ENCODE assay signal across 8 cellular contexts in the genomic region with DNA sequence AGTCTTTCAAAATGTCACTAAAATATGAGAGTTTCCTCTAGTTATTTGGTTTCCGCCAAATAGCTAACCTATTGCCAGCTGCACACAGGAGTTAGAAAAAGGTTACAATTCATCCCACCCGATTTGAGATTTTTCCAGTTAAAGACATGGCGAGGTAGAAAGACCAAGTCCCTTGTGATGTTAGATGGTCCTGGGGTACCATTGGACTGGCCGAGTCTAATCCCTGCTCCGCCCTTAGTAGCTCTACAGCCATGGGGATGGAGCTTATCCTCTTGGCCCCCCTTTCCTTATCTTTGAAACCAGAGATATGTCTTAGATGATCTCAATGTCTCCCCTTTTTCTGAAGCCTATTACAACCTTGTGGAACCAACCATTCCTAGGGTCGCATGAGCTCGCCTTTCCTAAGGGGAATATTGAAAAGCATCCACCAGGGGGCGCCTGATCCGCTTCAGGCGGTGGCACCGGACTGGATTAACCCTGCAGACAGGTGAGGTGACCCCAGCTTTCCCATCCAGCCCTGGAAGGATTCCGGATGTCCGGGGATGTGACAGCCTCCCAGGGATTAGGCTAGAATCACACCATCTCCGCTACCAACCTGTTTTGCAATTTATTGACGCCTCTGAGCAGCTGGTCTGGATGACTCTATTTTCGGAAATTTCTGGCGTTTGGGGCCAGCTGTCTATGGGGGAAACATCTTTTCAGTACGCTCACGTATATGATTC.
DNase-seq lines count a peak whose midpoint lies in the region; ATAC-seq, FAIRE-seq and TF ChIP-seq lines count a peak whose summit lies in the region.

No MANE protein-coding gene starts in this region.

- peaks cover 4% of the 10 kb centered on the region for H3K9me1 ChIP-seq in IMR-90 (ENCODE audit: insufficient read depth, low read length)

- H2BK120ac ChIP-seq in IMR-90 (ENCODE audit: low read depth, low read length), result no peak overlapping the region

- H3K27me3 ChIP-seq in IMR-90 (ENCODE audit: control insufficient read depth, insufficient read depth, low read length), result peaks cover 24% of the 10 kb centered on the region
- no peaks in the 10 kb centered on the region for H3K27me3 ChIP-seq in SJSA1 (replicated peaks)
- peaks cover 0 to 57% (median 34%) of the 10 kb centered on the region in 7 donors for H3K27me3 ChIP-seq in heart right ventricle
- peaks cover 0 to 4% of the 10 kb centered on the region in 2 donors for H3K27me3 ChIP-seq in small intestine (ENCODE audit: control insufficient read depth in 2 of 2, insufficient read depth in 2 of 2, low read length in 2 of 2)

- H2AK9ac ChIP-seq in IMR-90 (replicated peaks; ENCODE audit: low read depth, low read length, poor library complexity), result no peak overlapping the region

- no peaks in the 10 kb centered on the region for H4K20me1 ChIP-seq in IMR-90 (ENCODE audit: insufficient read depth, low read length)

- H2AK5ac ChIP-seq in IMR-90 (ENCODE audit: low read depth, low read length), result no peak overlapping the region

- intact Hi-C loops in IMR-90 (cut with micrococcal nuclease), result loop anchor here (1.0 kb wide), 1 partner anchor 297 kb away; no protein-coding TSS in a partner anchor
- intact Hi-C loops in heart right ventricle (cut with DNase I), result loop anchor here (2.0 to 10.0 kb wide), 7 partner anchors 126 to 298 kb away; no protein-coding TSS in a partner anchor

- H3K27ac ChIP-seq in IMR-90 (ENCODE audit: insufficient read depth, low read length), result no peak overlapping the region
- H3K27ac ChIP-seq in SJSA1, result no peak overlapping the region
- no peak overlapping the region for H3K27ac ChIP-seq in heart right ventricle
- no peak overlapping the region for H3K27ac ChIP-seq in small intestine (ENCODE audit: low read depth in 1 of 2, low read length in 1 of 2)

- H2BK15ac ChIP-seq in IMR-90 (ENCODE audit: low read depth, low read length), result no peak overlapping the region

- H4K5ac ChIP-seq in IMR-90 (ENCODE audit: low read depth, low read length), result no peak overlapping the region

- H2AFZ ChIP-seq in IMR-90 (replicated peaks; ENCODE audit: low read length, poor library complexity), result peak overlapping the region; percentile 10

- H3K4me3 ChIP-seq in IMR-90 (ENCODE audit: insufficient read depth, low read depth, low read length) (no peak overlapping the region), SJSA1 (no peak overlapping the region), heart right ventricle (no peak overlapping the region), small intestine (ENCODE audit: low read depth in 1 of 2, low read length in 2 of 2) (no peak overlapping the region)

- DNase-seq in D341Med (ENCODE audit: low spot score) (peak; percentile 81), IMR-90 (peak; percentile 22), SJSA1 (ENCODE audit: low read depth in 1 of 2, low spot score in 2 of 2) (peak; percentile 23 to 57), heart right ventricle (peak; percentile 39 to 41), small intestine (peak; percentile 52)
- DNase-seq in activated effector memory CD4-positive, alpha-beta T cell treated with anti-CD3 and anti-CD28 coated beads, Interleukin-2, amount 50 U/mL, for 16 hours, result peak; percentile 85

- ATAC-seq in IMR-90 (ENCODE audit: low read depth), result no peak
- peak in 3 of 8 donors; percentile 33 to 41 (median 37) for ATAC-seq in heart right ventricle
- no peak for ATAC-seq in HG02973 (IDR thresholded peaks at IDR 0.05; ENCODE audit: unreplicated experiment)
- no peak for ATAC-seq in HG02870 (IDR thresholded peaks at IDR 0.05; ENCODE audit: unreplicated experiment)

- TF ChIP-seq POLR2A in IMR-90 (IDR thresholded peaks at IDR 0.05; ENCODE audit: low read depth, low read length), result no peak

- H2BK20ac ChIP-seq in IMR-90 (ENCODE audit: low read depth, low read length), result no peak overlapping the region

- H3K36me3 ChIP-seq in IMR-90 (ENCODE audit: control insufficient read depth, insufficient read depth, low read length), result no peaks in the 10 kb centered on the region
- no peaks in the 10 kb centered on the region for H3K36me3 ChIP-seq in SJSA1
- H3K36me3 ChIP-seq in heart right ventricle, result no peaks in the 10 kb centered on the region
- no peaks in the 10 kb centered on the region for H3K36me3 ChIP-seq in small intestine (ENCODE audit: control insufficient read depth in 2 of 2, insufficient read depth in 2 of 2, low read length in 2 of 2)

- dilution Hi-C loops in IMR-90 (cut with HindIII; ENCODE audit: low sequenced_read_pairs, unreplicated experiment), result no loop called here

- BruUV-seq in IMR-90 (replicated peaks; lab: Mats Ljungman, UMichigan), result no TSS peak

- H3K4ac ChIP-seq in IMR-90 (ENCODE audit: low read depth, low read length), result no peak overlapping the region

- H4K8ac ChIP-seq in IMR-90 (ENCODE audit: low read depth in 2 of 2, low read length in 2 of 2), result no peak overlapping the region

- WGBS in IMR-90 (ENCODE audit: extremely low coverage in 2 of 2, insufficient read length in 1 of 2), 2 experiments, result 4% methylated on average over 4 of the region's 19 CpGs; no CpG with 5 or more reads in 1 of the 2 experiments
- 38 to 39% methylated on average over 19 of the region's 19 CpGs for WGBS in heart right ventricle, 2 donors
- 39 to 48% (median 42%) methylated on average over 19 of the region's 19 CpGs for WGBS in small intestine, 3 donors

- no peaks in the 10 kb centered on the region; the same call in 1 of the 2 replicates for H3K4me1 ChIP-seq in IMR-90 (ENCODE audit: control insufficient read depth, insufficient read depth, low read length)
- peaks cover 15% of the 10 kb centered on the region for H3K4me1 ChIP-seq in SJSA1 (replicated peaks)
- no peaks in the 10 kb centered on the region for H3K4me1 ChIP-seq in heart right ventricle
- H3K4me1 ChIP-seq in small intestine (ENCODE audit: control insufficient read depth in 2 of 2, insufficient read depth in 1 of 2, low read depth in 1 of 2, low read length in 1 of 2), result no peaks in the 10 kb centered on the region

- H3K9me3 ChIP-seq in IMR-90 (ENCODE audit: control insufficient read depth, insufficient read depth, low read length) (peaks cover 2% of the 10 kb centered on the region; the same call in 1 of the 2 replicates), SJSA1 (replicated peaks) (peaks cover 4% of the 10 kb centered on the region; the same call in 1 of the 2 replicates), heart right ventricle (peaks cover 0 to 2% (median 0%) of the 10 kb centered on the region in 11 donors), small intestine (ENCODE audit: control insufficient read depth, low read depth) (no peaks in the 10 kb centered on the region)

- FAIRE-seq in small intestine (lab: Jason Lieb, UNC), result no peak

- TF ChIP-seq CTCF in IMR-90 (conservative IDR thresholded peaks at IDR 0.05; ENCODE audit: low read depth, low read length), result peak; percentile 56
- peak; percentile 51 to 82 (median 70) for TF ChIP-seq CTCF in heart right ventricle (IDR thresholded peaks at IDR 0.05)

- no peak overlapping the region for H3K4me2 ChIP-seq in IMR-90 (ENCODE audit: low read depth, low read length)

- H3K56ac ChIP-seq in IMR-90 (ENCODE audit: extremely low read depth, insufficient read depth, low read length), result no peak overlapping the region

- CTCF ChIA-PET in IMR-90 (lab: Yijun Ruan, JAX), result interaction anchor here (0.6 to 1.7 kb wide), 12 partner anchors 9 to 297 kb away, joined by 3 to 10 read pairs (median 4); no protein-coding TSS in a partner anchor

- peak; percentile 60 for TF ChIP-seq RAD21 in IMR-90 (IDR thresholded peaks at IDR 0.05; ENCODE audit: low read length)

- no peak overlapping the region for H3K9ac ChIP-seq in IMR-90 (ENCODE audit: low read depth, low read length)

- POLR2A ChIA-PET in IMR-90 (lab: Charles Lee; ENCODE audit: unreplicated experiment), result no interaction called here

- H3K14ac ChIP-seq in IMR-90 (replicated peaks; ENCODE audit: low read depth, low read length), result no peak overlapping the region

- H3K18ac ChIP-seq in IMR-90 (ENCODE audit: low read depth, low read length), result no peak overlapping the region

- H2BK5ac ChIP-seq in IMR-90 (ENCODE audit: low read depth, low read length, poor library complexity, severe bottlenecking), result no peak overlapping the region

- no peak overlapping the region for H3K23ac ChIP-seq in IMR-90 (ENCODE audit: low read depth, low read length)

- in situ Hi-C loops in IMR-90 (cut with MboI; ENCODE audit: low sequenced_read_pairs), result no loop called here

- H3K79me1 ChIP-seq in IMR-90 (ENCODE audit: low read depth in 1 of 2, low read length in 2 of 2), result no peaks in the 10 kb centered on the region

- H4K91ac ChIP-seq in IMR-90 (ENCODE audit: insufficient read depth, low read depth, low read length), result no peak overlapping the region

TF ChIP-seq in IMR-90, 13 proteins besides CTCF, POLR2A, EP300 and RAD21:
- no peak for TF ChIP-seq MAZ (IDR thresholded peaks at IDR 0.05; ENCODE audit: borderline replicate concordance, low read depth, low read length)
- TF ChIP-seq NFE2L2 (IDR thresholded peaks at IDR 0.05; ENCODE audit: low read depth, low read length), result no peak
- no peak for TF ChIP-seq RCOR1 (IDR thresholded peaks at IDR 0.05; ENCODE audit: insufficient replicate concordance, low read length)
- no peak for TF ChIP-seq CEBPB (IDR thresholded peaks at IDR 0.05; ENCODE audit: low read depth, low read length)
- no peak for TF ChIP-seq USF2 (IDR thresholded peaks at IDR 0.05; ENCODE audit: low read depth, low read length)
- peak; percentile 68 for TF ChIP-seq SMC3 (IDR thresholded peaks at IDR 0.05; ENCODE audit: low read depth, low read length)
- TF ChIP-seq ELK1 (IDR thresholded peaks at IDR 0.05; ENCODE audit: borderline replicate concordance, low read depth, low read length), result no peak
- TF ChIP-seq MAFK (IDR thresholded peaks at IDR 0.05; ENCODE audit: low read depth, low read length), result no peak
- no peak for TF ChIP-seq FOS (IDR thresholded peaks at IDR 0.05; ENCODE audit: low read depth, low read length)

Comparison
In these comparisons a context has a peak if more than half of its experiments do, and no peak if none do; other contexts are left out.
1. DNase-seq: peak in every context shown above with its lines; median percentile 85 in activated effector memory CD4-positive, alpha-beta T cell treated with anti-CD3 and anti-CD28 coated beads, Interleukin-2, amount 50 U/mL, for 16 hours; 81 in D341Med; 52 in small intestine; 40 in SJSA1; 40 in heart right ventricle; 22 in IMR-90.